Comparison of ENCODE assay signal across 20 cellular contexts in the genomic region with DNA sequence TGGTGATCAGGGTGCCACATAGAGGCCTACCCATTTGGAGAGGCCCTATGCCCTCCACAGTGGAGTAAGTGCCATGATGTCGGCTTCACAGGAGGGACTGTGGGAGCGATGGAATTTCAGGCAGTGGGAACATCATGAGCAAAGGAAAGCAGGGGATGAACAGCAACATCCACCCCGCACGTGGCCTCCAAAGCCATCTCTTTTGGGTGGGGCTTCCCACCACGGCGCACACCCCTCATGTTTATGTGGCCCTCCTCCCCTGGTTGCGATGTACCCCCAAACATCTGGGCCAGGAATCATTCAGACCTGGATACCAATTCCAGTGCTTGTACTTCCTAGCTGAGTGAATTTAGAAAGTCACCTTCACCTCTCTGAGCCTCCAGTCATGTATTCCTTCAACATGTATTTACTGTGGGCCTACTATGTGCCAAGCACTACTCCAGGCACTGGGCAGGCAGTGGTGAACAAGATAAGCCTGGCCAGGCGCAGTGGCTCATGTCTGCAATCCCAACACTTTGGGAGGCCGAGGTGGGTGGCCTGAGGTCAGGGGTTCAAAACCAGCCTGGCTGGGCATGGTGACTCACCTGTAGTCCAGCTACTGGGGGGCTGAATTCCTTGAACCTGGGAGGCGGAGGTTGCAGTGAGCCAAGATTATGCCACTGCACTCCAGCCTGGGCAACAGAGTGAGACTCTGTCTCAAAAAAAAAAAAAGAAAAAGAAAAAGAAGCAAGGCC. TPM values are rescaled to one million over a fixed set of nuclear protein-coding genes. Genes with fewer than 3 reads are reported as not detected.
DNase-seq lines count a peak whose midpoint lies in the region; ATAC-seq, FAIRE-seq and TF ChIP-seq lines count a peak whose summit lies in the region.
"Had no signal": no experiment of that assay in that cellular context is flagged by ENCODE, and none has a peak within 500 bp of the region (broad histone marks: within the 10 kb centered on the region; RNA-seq: fewer than 3 reads in every experiment).

No MANE protein-coding gene starts in this region.

- H3K4me1 ChIP-seq in trophoblast cell (ENCODE audit: control insufficient read depth in 1 of 2, insufficient read depth in 2 of 2, low read length in 2 of 2) = peaks cover 12% of the 10 kb centered on the region in 2 experiments

- no peak overlapping the region for H3K9ac ChIP-seq in trophoblast cell (ENCODE audit: low read length)
- H3K9ac ChIP-seq: KMS-11 had no signal

- no peak overlapping the region for H2BK120ac ChIP-seq in trophoblast cell (ENCODE audit: insufficient read depth, low read length, poor library complexity)

- H3K27ac Mint-ChIP-seq in activated naive CD4-positive, alpha-beta T cell treated with anti-CD3 and anti-CD28 coated beads, Interleukin-2, amount 10 ng/mL, durations not matched to agents 7 days and 5 days = peak overlapping the region; percentile 96
- H3K27ac Mint-ChIP-seq in activated naive CD4-positive, alpha-beta T cell treated with anti-CD3 and anti-CD28 coated beads, Interleukin-2, amount 50 U/mL, for 72 hours = no peak overlapping the region
- H3K27ac Mint-ChIP-seq in effector memory CD8-positive, alpha-beta T cell = peak overlapping the region; percentile 91 to 93
- no peak overlapping the region for H3K27ac Mint-ChIP-seq in activated T-cell treated with anti-CD3 and anti-CD28 coated beads, Interleukin-2, amount 50 U/mL, for 72 hours
- H3K27ac Mint-ChIP-seq: GM23338 had no signal

- no peak overlapping the region for H4K12ac ChIP-seq in trophoblast cell (ENCODE audit: low read depth, low read length)

- H3K4me3 ChIP-seq in trophoblast cell (ENCODE audit: low read depth, low read length) = no peak overlapping the region
- H3K4me3 ChIP-seq: GM23338, SK-N-MC had no signal

- no peak overlapping the region for H3K4me2 ChIP-seq in trophoblast cell (ENCODE audit: low read length)
- H3K4me2 ChIP-seq: GM23338, KMS-11 had no signal

- no peak overlapping the region for H2AFZ ChIP-seq in trophoblast cell (ENCODE audit: insufficient read depth, low read length, poor library complexity)

- no peak overlapping the region for H2AK5ac ChIP-seq in trophoblast cell (ENCODE audit: low read length)

- H3K23ac ChIP-seq in trophoblast cell (ENCODE audit: low read length) = peak overlapping the region; percentile 40

- H3K36me3 ChIP-seq in trophoblast cell (ENCODE audit: control insufficient read depth in 1 of 2, insufficient read depth in 2 of 2, low read length in 2 of 2) = no peaks in the 10 kb centered on the region
- H3K36me3 ChIP-seq: BE2C had no signal

- no peak overlapping the region for H4K91ac ChIP-seq in trophoblast cell (ENCODE audit: low read depth, low read length)

- peaks cover 46% of the 10 kb centered on the region for H3K4me1 Mint-ChIP-seq in activated naive CD4-positive, alpha-beta T cell treated with anti-CD3 and anti-CD28 coated beads, Interleukin-2, amount 10 ng/mL, durations not matched to agents 7 days and 5 days
- peaks cover 29 to 30% of the 10 kb centered on the region in 2 donors for H3K4me1 Mint-ChIP-seq in effector memory CD8-positive, alpha-beta T cell (ENCODE audit: low read depth in 2 of 2)
- H3K4me1 Mint-ChIP-seq in activated T-cell treated with anti-CD3 and anti-CD28 coated beads, Interleukin-2, amount 50 U/mL, for 72 hours (ENCODE audit: low read depth) = peaks cover 35% of the 10 kb centered on the region

- no peak for TF ChIP-seq POLR2A in GM12891 (IDR thresholded peaks at IDR 0.05; ENCODE audit: low read depth, low read length)

- no peak overlapping the region for H3K18ac ChIP-seq in trophoblast cell (ENCODE audit: low read length)

- no peak for ATAC-seq in activated naive CD4-positive, alpha-beta T cell treated with anti-CD3 and anti-CD28 coated beads, Interleukin-2, amount 50 U/mL, for 72 hours
- ATAC-seq in effector memory CD8-positive, alpha-beta T cell (replicated peaks) = no peak
- ATAC-seq in activated T-cell treated with anti-CD3 and anti-CD28 coated beads, Interleukin-2, amount 50 U/mL, for 72 hours (replicated peaks in 1 of 2) = no peak
- ATAC-seq: GM23338, HCT116 had no signal

- peaks cover 12% of the 10 kb centered on the region for H3K27me3 Mint-ChIP-seq in activated naive CD4-positive, alpha-beta T cell treated with anti-CD3 and anti-CD28 coated beads, Interleukin-2, amount 10 ng/mL, durations not matched to agents 7 days and 5 days
- H3K27me3 Mint-ChIP-seq in effector memory CD8-positive, alpha-beta T cell = no peaks in the 10 kb centered on the region
- H3K27me3 Mint-ChIP-seq in activated T-cell treated with anti-CD3 and anti-CD28 coated beads, Interleukin-2, amount 50 U/mL, for 72 hours (ENCODE audit: low read depth) = no peaks in the 10 kb centered on the region

- H3K4ac ChIP-seq in trophoblast cell (ENCODE audit: low read depth, low read length) = no peak overlapping the region

- CTCF ChIA-PET in activated naive CD4-positive, alpha-beta T cell treated with anti-CD3 and anti-CD28 coated beads, Interleukin-2, amount 10 ng/mL, durations not matched to agents 7 days and 5 days (lab: Charles Lee) = interaction anchor here (1.9 kb wide), 1 partner anchor 16 kb away, joined by 4 read pairs; no protein-coding TSS in a partner anchor

- peaks cover 17% of the 10 kb centered on the region for H3K79me1 ChIP-seq in trophoblast cell (ENCODE audit: low read length)

- H3K9me3 ChIP-seq in trophoblast cell (ENCODE audit: insufficient read depth, low read depth, low read length) = no peaks in the 10 kb centered on the region
- H3K9me3 ChIP-seq: BE2C had no signal

- no peak overlapping the region for H3K27ac ChIP-seq in trophoblast cell (ENCODE audit: low read depth, low read length)
- H3K27ac ChIP-seq in caudate nucleus (ENCODE audit: low read depth, low read length) = no peak overlapping the region
- H3K27ac ChIP-seq: SK-N-MC had no signal

- H4K8ac ChIP-seq in trophoblast cell (ENCODE audit: low read depth, low read length) = no peak overlapping the region

- peaks cover 11% of the 10 kb centered on the region for H3K79me2 ChIP-seq in trophoblast cell (ENCODE audit: control insufficient read depth, insufficient read depth, low read length, poor library complexity)

- H3K14ac ChIP-seq in trophoblast cell (ENCODE audit: low read length) = no peak overlapping the region

- H2BK12ac ChIP-seq in trophoblast cell (ENCODE audit: low read length) = no peak overlapping the region

- FAIRE-seq in GM12891 (lab: Jason Lieb, UNC) = peak; percentile 60
- FAIRE-seq: A204.1 had no signal

- no peak for DNase-seq in activated naive CD4-positive, alpha-beta T cell treated with anti-CD3 and anti-CD28 coated beads, Interleukin-2, amount 10 ng/mL, durations not matched to agents 7 days and 5 days
- no peak for DNase-seq in activated naive CD4-positive, alpha-beta T cell treated with anti-CD3 and anti-CD28 coated beads, Interleukin-2, amount 50 U/mL, for 72 hours (ENCODE audit: low spot score in 2 of 2)
- DNase-seq in GM12891 (ENCODE audit: insufficient read length, low spot score) (no peak), trophoblast cell (no peak), SKM-1 treated with dmso at 0.1 percent for 144 hours (lab: John Stamatoyannopoulos, UW; ENCODE audit: unreplicated experiment) (no peak), caudate nucleus (lab: John Stamatoyannopoulos, UW) (no peak)
- DNase-seq in effector memory CD8-positive, alpha-beta T cell = no peak
- DNase-seq in activated T-cell treated with anti-CD3 and anti-CD28 coated beads, Interleukin-2, amount 50 U/mL, for 72 hours = no peak
- DNase-seq: BE2C, DND-41, NCI-H1417 treated with DMSO at 0.1 percent for 48 hours, NCI-H187 treated with DMSO at 0.1 percent for 48 hours, NCI-H226, NCI-H524 treated with DMSO at 0.1 percent for 48 hours, SHP77 had no signal

- no peaks in the 10 kb centered on the region for H3K36me3 Mint-ChIP-seq in activated naive CD4-positive, alpha-beta T cell treated with anti-CD3 and anti-CD28 coated beads, Interleukin-2, amount 10 ng/mL, durations not matched to agents 7 days and 5 days
- H3K36me3 Mint-ChIP-seq in activated naive CD4-positive, alpha-beta T cell treated with anti-CD3 and anti-CD28 coated beads, Interleukin-2, amount 50 U/mL, for 72 hours = no peaks in the 10 kb centered on the region
- peaks cover 42% of the 10 kb centered on the region for H3K36me3 Mint-ChIP-seq in effector memory CD8-positive, alpha-beta T cell (ENCODE audit: insufficient read depth)
- H3K36me3 Mint-ChIP-seq in activated T-cell treated with anti-CD3 and anti-CD28 coated beads, Interleukin-2, amount 50 U/mL, for 72 hours (ENCODE audit: insufficient read depth in 2 of 2) = no peaks in the 10 kb centered on the region

- no peak overlapping the region for H2BK5ac ChIP-seq in trophoblast cell (ENCODE audit: low read depth, low read length, poor library complexity)

- WGBS in trophoblast cell (ENCODE audit: extremely low coverage, insufficient coverage, insufficient read length) = no CpG with 5 or more reads among the region's 10 CpGs

- H3K9me3 Mint-ChIP-seq in activated naive CD4-positive, alpha-beta T cell treated with anti-CD3 and anti-CD28 coated beads, Interleukin-2, amount 10 ng/mL, durations not matched to agents 7 days and 5 days = no peaks in the 10 kb centered on the region
- no peaks in the 10 kb centered on the region for H3K9me3 Mint-ChIP-seq in activated naive CD4-positive, alpha-beta T cell treated with anti-CD3 and anti-CD28 coated beads, Interleukin-2, amount 50 U/mL, for 72 hours
- H3K9me3 Mint-ChIP-seq in effector memory CD8-positive, alpha-beta T cell = no peaks in the 10 kb centered on the region
- no peaks in the 10 kb centered on the region for H3K9me3 Mint-ChIP-seq in activated T-cell treated with anti-CD3 and anti-CD28 coated beads, Interleukin-2, amount 50 U/mL, for 72 hours
- H3K9me3 Mint-ChIP-seq: GM23338 had no signal

- H3K4me3 Mint-ChIP-seq in activated naive CD4-positive, alpha-beta T cell treated with anti-CD3 and anti-CD28 coated beads, Interleukin-2, amount 10 ng/mL, durations not matched to agents 7 days and 5 days = no peak overlapping the region
- peak overlapping the region in 1 of 2 donors; percentile 46 for H3K4me3 Mint-ChIP-seq in effector memory CD8-positive, alpha-beta T cell
- H3K4me3 Mint-ChIP-seq in activated T-cell treated with anti-CD3 and anti-CD28 coated beads, Interleukin-2, amount 50 U/mL, for 72 hours = no peak overlapping the region

- no peaks in the 10 kb centered on the region for H3K27me3 ChIP-seq in trophoblast cell (ENCODE audit: insufficient read depth, low read length)
- H3K27me3 ChIP-seq: BE2C had no signal

TF ChIP-seq in GM12891, 5 proteins besides CTCF, POLR2A, EP300 and RAD21 (continues in another document):
- no peak for TF ChIP-seq SPI1 (IDR thresholded peaks at IDR 0.05; ENCODE audit: low read depth, low read length)

RNA-seq across cellular contexts. Expression of a gene that starts 1.8 kb away (rescaled TPM):
- 10 to 100 TPM; 12.4 to 21.2 TPM for total RNA-seq in activated naive CD4-positive, alpha-beta T cell treated with anti-CD3 and anti-CD28 coated beads, Interleukin-2, amount 50 U/mL, for 72 hours
- polyA plus RNA-seq in GM12891 (2012; ENCODE audit: low read depth, missing spikeins) = 2.6 TPM
- polyA plus RNA-seq in trophoblast cell (2013) = 36.7 and 39.8 TPM in 2 replicates
- total RNA-seq in activated T-cell treated with anti-CD3 and anti-CD28 coated beads, Interleukin-2, amount 50 U/mL, for 72 hours = 10 to 100 TPM; 15.6 to 20.3 TPM

RNA-seq across cellular contexts. Expression of a gene that starts 18.4 kb away (rescaled TPM):
- total RNA-seq in activated naive CD4-positive, alpha-beta T cell treated with anti-CD3 and anti-CD28 coated beads, Interleukin-2, amount 50 U/mL, for 72 hours = 10 to 100 TPM; 74.3 to 75.7 TPM
- 19.4 TPM for polyA plus RNA-seq in GM12891 (2012; ENCODE audit: low read depth, missing spikeins)
- 5.6 and 7.2 TPM in 2 replicates for polyA plus RNA-seq in trophoblast cell (2013)
- total RNA-seq in activated T-cell treated with anti-CD3 and anti-CD28 coated beads, Interleukin-2, amount 50 U/mL, for 72 hours = 100 to 1,000 TPM in 1 of 2 donors, 10 to 100 TPM in 1; 87.5 to 102 TPM

Comparison
In these comparisons a context has a peak if more than half of its experiments do, and no peak if none do; other contexts are left out.
1. H3K27ac Mint-ChIP-seq: peak in activated naive CD4-positive, alpha-beta T cell treated with anti-CD3 and anti-CD28 coated beads, Interleukin-2, amount 10 ng/mL, durations not matched to agents 7 days and 5 days (single experiment) and effector memory CD8-positive, alpha-beta T cell (2 of 2); none in activated naive CD4-positive, alpha-beta T cell treated with anti-CD3 and anti-CD28 coated beads, Interleukin-2, amount 50 U/mL, for 72 hours (0 of 2) and activated T-cell treated with anti-CD3 and anti-CD28 coated beads, Interleukin-2, amount 50 U/mL, for 72 hours (single experiment).